In genomic region chr15:80674245-80674614, GRCh38 we compare ENCODE assay signal across 20 cellular contexts. TPM values are rescaled to one million over a fixed set of nuclear protein-coding genes. Genes with fewer than 3 reads are reported as not detected.
A peak's percentile ranks its signal among the peaks of the same experiment; 100 is the strongest.
DNase-seq lines count a peak whose midpoint lies in the region; ATAC-seq and TF ChIP-seq lines count a peak whose summit lies in the region.
"Had no signal": no experiment of that assay in that cellular context is flagged by ENCODE, and none has a peak within 500 bp of the region (broad histone marks: within the 10 kb centered on the region; RNA-seq: fewer than 3 reads in every experiment).

No MANE protein-coding gene starts in this region.

- DNase-seq in DMS53 (lab: John Stamatoyannopoulos, UW) (peak; percentile 20), DMS53 treated with DMSO at 0.1 percent for 48 hours (lab: John Stamatoyannopoulos, UW; ENCODE audit: unreplicated experiment) (no peak), Kasumi-1 (lab: John Stamatoyannopoulos, UW) (peak; percentile 28 to 58), dedifferentiated amniotic fluid mesenchymal stem cell (ENCODE audit: extremely low spot score) (peak; percentile 70), smooth muscle cell (lab: John Stamatoyannopoulos, UW; ENCODE audit: unreplicated experiment) (no peak), HEK293T (ENCODE audit: extremely low spot score) (no peak)
- no peak for DNase-seq in activated CD8-positive, alpha-beta memory T cell treated with anti-CD3 and anti-CD28 coated beads for 24 hours
- DNase-seq: activated gamma-delta T cell; CD4-positive, alpha-beta memory T cell; dorsolateral prefrontal cortex; occipital lobe; RPMI8226; stimulated activated CD4-positive, alpha-beta T cell treated with anti-CD3 and anti-CD28 coated beads, Interleukin-4, amount 100 ng/mL, for 4 hours; SW 1271; tibial artery; WERI-Rb-1 had no signal

- no peak for TF ChIP-seq CTCF in smooth muscle cell (IDR thresholded peaks at IDR 0.05; ENCODE audit: borderline replicate concordance, insufficient read depth, poor library complexity, severe bottlenecking)

- H3K9ac ChIP-seq in smooth muscle cell (ENCODE audit: low read depth): no peak overlapping the region

- no peaks in the 10 kb centered on the region for H3K4me1 ChIP-seq in smooth muscle cell (ENCODE audit: low read depth)
- H3K4me1 ChIP-seq: tibial artery had no signal

- no peak overlapping the region for H3K27ac ChIP-seq in smooth muscle cell (ENCODE audit: low read depth)
- H3K27ac ChIP-seq: 22Rv1, dorsolateral prefrontal cortex, tibial artery, WERI-Rb-1 had no signal

- H2AFZ ChIP-seq in smooth muscle cell (ENCODE audit: low read depth): no peak overlapping the region

- H4K20me1 ChIP-seq in smooth muscle cell (ENCODE audit: low read depth): no peaks in the 10 kb centered on the region

- CTCF ChIA-PET in HEK293T (lab: Yijun Ruan, JAX): interaction anchor here (0.5 kb wide), 1 partner anchor 1020 kb away, joined by 3 read pairs; no protein-coding TSS in a partner anchor

- no peaks in the 10 kb centered on the region for H3K9me3 ChIP-seq in smooth muscle cell (replicated peaks; ENCODE audit: low read depth)
- H3K9me3 ChIP-seq: tibial artery had no signal

- POLR2A ChIA-PET in HEK293T (lab: Yijun Ruan, JAX): interaction anchor here (1.2 kb wide), 1 partner anchor 20 kb away, joined by 3 read pairs; the partner anchor contains the start of gene ABHD17C

- H3K36me3 ChIP-seq in smooth muscle cell (ENCODE audit: low read depth): no peaks in the 10 kb centered on the region
- H3K36me3 ChIP-seq: tibial artery, WERI-Rb-1 had no signal

- no peaks in the 10 kb centered on the region for H3K27me3 ChIP-seq in smooth muscle cell (ENCODE audit: low read depth)
- H3K27me3 ChIP-seq: tibial artery had no signal

- H3K4me3 ChIP-seq in smooth muscle cell: no peak overlapping the region
- H3K4me3 ChIP-seq: dorsolateral prefrontal cortex, tibial artery had no signal

- H3K4me2 ChIP-seq in smooth muscle cell: peak overlapping the region; percentile 31

- no peak for ATAC-seq in GM21528 (IDR thresholded peaks at IDR 0.05; ENCODE audit: low FRiP score, unreplicated experiment)
- ATAC-seq: HepG2, left lobe of liver had no signal

- H3K79me2 ChIP-seq in smooth muscle cell (ENCODE audit: low read depth): no peaks in the 10 kb centered on the region

- no peaks in the 10 kb centered on the region for H3F3A ChIP-seq in smooth muscle cell (ENCODE audit: low read depth)

TF ChIP-seq in HEK293T, 16 proteins besides CTCF, POLR2A, EP300 and RAD21:
- no peak for TF ChIP-seq NFRKB (IDR thresholded peaks at IDR 0.05)
- TF ChIP-seq FOXM1 (IDR thresholded peaks at IDR 0.05; ENCODE audit: borderline replicate concordance): no peak
- TF ChIP-seq PKNOX1 (IDR thresholded peaks at IDR 0.05): no peak
- no peak for TF ChIP-seq SUZ12 (IDR thresholded peaks at IDR 0.05)
- TF ChIP-seq ELF4 (IDR thresholded peaks at IDR 0.05): no peak
- TF ChIP-seq L3MBTL2 (conservative IDR thresholded peaks at IDR 0.05): no peak
- TF ChIP-seq SP1 (IDR thresholded peaks at IDR 0.05): no peak
- no peak for TF ChIP-seq FOXA1 (IDR thresholded peaks at IDR 0.05)
- TF ChIP-seq CTBP1 (IDR thresholded peaks at IDR 0.05; ENCODE audit: borderline replicate concordance): no peak
- TF ChIP-seq BHLHE40 (IDR thresholded peaks at IDR 0.05; ENCODE audit: borderline replicate concordance): no peak
- TF ChIP-seq ARNT (IDR thresholded peaks at IDR 0.05): no peak
TF ChIP-seq in HEK293T: peak in this region for 0.

RNA-seq across cellular contexts. Expression of gene ABHD17C, which starts 20.9 kb away (rescaled TPM):
- 3.0 and 3.1 TPM in 2 replicates for total RNA-seq in smooth muscle cell
- polyA plus RNA-seq in smooth muscle cell: 4.1 and 6.3 TPM in 2 replicates

Comparison
In these comparisons a context has a peak if more than half of its experiments do, and no peak if none do; other contexts are left out.
1. DNase-seq: peak in DMS53 (single experiment), Kasumi-1 (2 of 2) and dedifferentiated amniotic fluid mesenchymal stem cell (single experiment); none in DMS53 treated with DMSO at 0.1 percent for 48 hours (single experiment), smooth muscle cell (single experiment), activated CD8-positive, alpha-beta memory T cell treated with anti-CD3 and anti-CD28 coated beads for 24 hours (single experiment) and HEK293T (single experiment).